ENCODE assay signal across 8 cellular contexts in the genomic region with DNA sequence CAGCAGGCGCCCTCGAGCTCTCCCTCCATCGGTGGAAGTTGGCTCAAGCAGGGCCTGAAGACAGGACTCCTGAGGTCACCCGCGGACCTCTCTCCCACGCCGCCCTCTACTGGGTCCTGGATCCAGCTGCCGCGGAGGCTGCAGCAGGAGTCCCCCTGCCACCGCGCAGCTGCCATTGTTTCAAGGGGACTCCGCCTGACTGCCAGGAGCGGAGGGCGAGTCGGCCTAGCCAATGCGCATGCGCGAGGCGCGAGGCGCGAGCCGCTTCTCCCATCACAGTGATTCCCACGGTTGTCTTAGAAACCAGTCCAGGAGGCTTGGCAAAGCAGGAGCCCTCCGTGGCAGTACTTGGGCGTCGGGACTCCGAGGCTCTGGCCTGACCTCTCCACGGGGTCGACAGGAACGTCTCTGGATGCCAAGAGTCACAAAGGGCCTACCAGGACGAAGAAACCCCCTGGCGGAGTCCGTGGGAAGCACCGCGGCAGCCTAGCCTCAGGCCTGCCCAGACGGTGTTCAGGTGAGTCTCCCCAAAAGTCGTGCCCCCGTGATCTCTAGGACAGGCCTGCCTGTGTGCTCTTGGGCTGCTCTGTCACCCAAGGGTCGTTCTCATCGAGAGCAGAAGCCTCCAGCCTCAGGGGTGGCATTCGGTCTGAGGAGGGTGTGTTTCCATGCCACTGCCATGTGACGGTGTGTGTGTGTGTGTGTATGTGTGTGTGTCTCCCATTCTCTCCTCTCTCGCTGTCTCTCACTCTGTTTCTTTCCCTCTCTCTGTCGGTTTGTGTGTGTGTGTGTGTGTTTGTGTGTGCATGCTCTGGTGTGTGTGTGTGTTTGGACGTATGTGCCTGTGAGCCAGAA.
DNase-seq lines count a peak whose midpoint lies in the region; ATAC-seq lines count a peak whose summit lies in the region.

No MANE protein-coding gene starts in this region.

- H3K9me3 Mint-ChIP-seq in CD4-positive, alpha-beta memory T cell = no peaks in the 10 kb centered on the region
- no peaks in the 10 kb centered on the region for H3K9me3 Mint-ChIP-seq in activated CD4-positive, alpha-beta T cell treated with anti-CD3 and anti-CD28 coated beads, Interleukin-2, amount 10 ng/mL, durations not matched to agents 7 days and 5 days
- peaks cover 0 to 4% (median 0%) of the 10 kb centered on the region in 7 donors for H3K9me3 Mint-ChIP-seq in naive B cell

- peak overlapping the region in 2 of 7 donors; percentile 29 to 41 for H3K27ac Mint-ChIP-seq in CD4-positive, alpha-beta memory T cell
- H3K27ac Mint-ChIP-seq in activated CD4-positive, alpha-beta T cell treated with anti-CD3 and anti-CD28 coated beads, Interleukin-2, amount 10 ng/mL, durations not matched to agents 7 days and 5 days = no peak overlapping the region
- H3K27ac Mint-ChIP-seq in naive B cell = peak overlapping the region in 3 of 6 donors; percentile 34 to 61 (median 60)

- peak overlapping the region; percentile 29 to 83 (median 72) for H3K4me3 Mint-ChIP-seq in CD4-positive, alpha-beta memory T cell
- peak overlapping the region; percentile 67 for H3K4me3 Mint-ChIP-seq in activated CD4-positive, alpha-beta T cell treated with anti-CD3 and anti-CD28 coated beads, Interleukin-2, amount 10 ng/mL, durations not matched to agents 7 days and 5 days
- peak overlapping the region; percentile 38 to 90 (median 64) for H3K4me3 Mint-ChIP-seq in naive B cell

- peak overlapping the region in 1 of 2 donors; percentile 49 for H3K4me3 ChIP-seq in CD4-positive, alpha-beta memory T cell (ENCODE audit: low read length in 2 of 2)
- H3K4me3 ChIP-seq in Jurkat, Clone E6-1 (ENCODE audit: low read length) = peak overlapping the region; percentile 55
- H3K4me3 ChIP-seq in stomach smooth muscle (ENCODE audit: low read length in 2 of 2) = peak overlapping the region; percentile 54 to 69

- H3K9ac ChIP-seq in stomach smooth muscle (ENCODE audit: low read length in 2 of 2) = peak overlapping the region in 1 of 2 donors; percentile 33

- intact Hi-C loops in CD4-positive, alpha-beta memory T cell (cut with micrococcal nuclease) = no loop called here

- ATAC-seq in GM21360 (IDR thresholded peaks at IDR 0.05; ENCODE audit: unreplicated experiment) (peak; percentile 85), naive B cell (ENCODE audit: low read depth in 2 of 2) (peak; percentile 67 to 82)

- POLR2A ChIA-PET in CD4-positive, alpha-beta memory T cell (lab: Charles Lee; ENCODE audit: partially characterized antibody) = no interaction called here
- POLR2A ChIA-PET in activated CD4-positive, alpha-beta T cell treated with anti-CD3 and anti-CD28 coated beads, Interleukin-2, amount 10 ng/mL, durations not matched to agents 7 days and 5 days (lab: Charles Lee) = no interaction called here

- no peaks in the 10 kb centered on the region for H3K4me1 ChIP-seq in CD4-positive, alpha-beta memory T cell (ENCODE audit: insufficient read depth, low read length)
- no peaks in the 10 kb centered on the region for H3K4me1 ChIP-seq in stomach smooth muscle (ENCODE audit: control insufficient read depth, insufficient read depth, low read length)

- CTCF ChIA-PET in CD4-positive, alpha-beta memory T cell (lab: Charles Lee; ENCODE audit: partially characterized antibody) = no interaction called here
- CTCF ChIA-PET in activated CD4-positive, alpha-beta T cell treated with anti-CD3 and anti-CD28 coated beads, Interleukin-2, amount 10 ng/mL, durations not matched to agents 7 days and 5 days (lab: Charles Lee) = no interaction called here

- H3K4me1 Mint-ChIP-seq in CD4-positive, alpha-beta memory T cell = peaks cover 7 to 21% (median 11%) of the 10 kb centered on the region in 4 donors
- H3K4me1 Mint-ChIP-seq in activated CD4-positive, alpha-beta T cell treated with anti-CD3 and anti-CD28 coated beads, Interleukin-2, amount 10 ng/mL, durations not matched to agents 7 days and 5 days = peaks cover 12% of the 10 kb centered on the region
- peaks cover 8 to 10% (median 8%) of the 10 kb centered on the region in 3 donors for H3K4me1 Mint-ChIP-seq in naive B cell

- no peaks in the 10 kb centered on the region for H3K36me3 Mint-ChIP-seq in CD4-positive, alpha-beta memory T cell
- H3K36me3 Mint-ChIP-seq in activated CD4-positive, alpha-beta T cell treated with anti-CD3 and anti-CD28 coated beads, Interleukin-2, amount 10 ng/mL, durations not matched to agents 7 days and 5 days (ENCODE audit: low read depth) = no peaks in the 10 kb centered on the region
- H3K36me3 Mint-ChIP-seq in naive B cell = no peaks in the 10 kb centered on the region

- peak in 4 of 5 donors; percentile 45 to 68 (median 62) for DNase-seq in CD4-positive, alpha-beta memory T cell
- peak; percentile 43 for DNase-seq in Jurkat, Clone E6-1 (ENCODE audit: low read depth, low spot score)
- DNase-seq in activated CD4-positive, alpha-beta T cell treated with anti-CD3 and anti-CD28 coated beads, Interleukin-2, amount 10 ng/mL, durations not matched to agents 7 days and 5 days = peak; percentile 52
- peak; percentile 27 for DNase-seq in effector CD8-positive, alpha-beta T cell (lab: John Stamatoyannopoulos, UW)
- DNase-seq in naive B cell (peak; percentile 70), NOMO-1 treated with DMSO at 0.1 percent for 48 hours (lab: John Stamatoyannopoulos, UW; ENCODE audit: unreplicated experiment) (no peak)

- no peaks in the 10 kb centered on the region for H3K9me3 ChIP-seq in CD4-positive, alpha-beta memory T cell (ENCODE audit: control insufficient read depth in 1 of 2, low read length in 2 of 2)
- no peaks in the 10 kb centered on the region for H3K9me3 ChIP-seq in stomach smooth muscle (ENCODE audit: control insufficient read depth in 2 of 2, low read length in 2 of 2)

- H3K27me3 ChIP-seq in CD4-positive, alpha-beta memory T cell (ENCODE audit: insufficient read depth, low read length) = no peaks in the 10 kb centered on the region
- peaks cover 0 to 2% of the 10 kb centered on the region in 2 donors for H3K27me3 ChIP-seq in stomach smooth muscle (ENCODE audit: control insufficient read depth in 1 of 2, insufficient read depth in 2 of 2, low read length in 2 of 2)

- H3K27me3 Mint-ChIP-seq in CD4-positive, alpha-beta memory T cell = peaks cover 3 to 4% of the 10 kb centered on the region in 2 donors
- no peaks in the 10 kb centered on the region for H3K27me3 Mint-ChIP-seq in activated CD4-positive, alpha-beta T cell treated with anti-CD3 and anti-CD28 coated beads, Interleukin-2, amount 10 ng/mL, durations not matched to agents 7 days and 5 days
- H3K27me3 Mint-ChIP-seq in naive B cell = peaks cover 12 to 27% (median 18%) of the 10 kb centered on the region in 3 donors

- no peaks in the 10 kb centered on the region for H3K36me3 ChIP-seq in CD4-positive, alpha-beta memory T cell (ENCODE audit: insufficient read depth, low read length)
- H3K36me3 ChIP-seq in stomach smooth muscle (ENCODE audit: control insufficient read depth in 2 of 2, insufficient read depth in 2 of 2, low read length in 2 of 2) = no peaks in the 10 kb centered on the region

- H3K27ac ChIP-seq in CD4-positive, alpha-beta memory T cell (ENCODE audit: low read depth, low read length) = no peak overlapping the region
- H3K27ac ChIP-seq in stomach smooth muscle (ENCODE audit: low read length) = no peak overlapping the region
